ENCODE assay signal across 17 cellular contexts in the genomic region with DNA sequence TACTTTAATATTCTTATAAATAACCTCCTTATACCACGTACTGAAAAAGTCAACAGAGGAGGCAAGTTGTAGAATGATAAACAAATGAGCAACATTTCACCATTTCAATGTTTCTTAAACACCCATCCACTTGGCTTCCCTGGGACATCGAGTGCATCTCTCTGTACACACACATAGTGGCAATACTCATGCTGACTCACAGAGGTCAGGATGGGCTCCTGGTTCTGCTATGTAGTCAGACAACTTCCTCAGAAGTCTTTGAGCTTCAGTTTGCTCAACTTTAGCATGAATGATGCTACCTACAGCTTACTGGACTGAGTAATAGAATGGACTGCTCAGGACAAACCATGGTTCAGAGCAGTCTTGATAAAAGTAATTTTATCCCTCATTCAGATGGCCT. TPM values are rescaled to one million over a fixed set of nuclear protein-coding genes. Genes with fewer than 3 reads are reported as not detected.
A peak's percentile ranks its signal among the peaks of the same experiment; 100 is the strongest.
DNase-seq lines count a peak whose midpoint lies in the region; ATAC-seq and TF ChIP-seq lines count a peak whose summit lies in the region.
"Had no signal": no experiment of that assay in that cellular context is flagged by ENCODE, and none has a peak within 500 bp of the region (broad histone marks: within the 10 kb centered on the region; RNA-seq: fewer than 3 reads in every experiment).

No MANE protein-coding gene starts in this region.

- no peak overlapping the region for H3K27ac Mint-ChIP-seq in activated T-helper 17 cell treated with anti-CD3 and anti-CD28 coated beads, Interleukin-2, amount 50 U/mL, for 72 hours

- intact Hi-C loops in gastrocnemius medialis (cut with DNase I; ENCODE audit: low total_unique reads) = no loop called here

- no peaks in the 10 kb centered on the region for H3K9me3 ChIP-seq in gastrocnemius medialis
- H3K9me3 ChIP-seq: BLaER1, body of pancreas, vagina had no signal

- peaks cover 9% of the 10 kb centered on the region for H3K27me3 Mint-ChIP-seq in activated T-helper 17 cell treated with anti-CD3 and anti-CD28 coated beads, Interleukin-2, amount 50 U/mL, for 72 hours

- ATAC-seq in activated T-helper 17 cell treated with anti-CD3 and anti-CD28 coated beads, Interleukin-2, amount 50 U/mL, for 72 hours (replicated peaks) = peak; percentile 52
- ATAC-seq in gastrocnemius medialis = no peak
- ATAC-seq: body of pancreas had no signal

- H3K4me3 ChIP-seq in foreskin fibroblast (ENCODE audit: low read depth in 1 of 2, low read length in 2 of 2) (no peak overlapping the region), gastrocnemius medialis (no peak overlapping the region)
- H3K4me3 ChIP-seq: BLaER1, body of pancreas, skin epidermis, vagina had no signal

- no peak for TF ChIP-seq POLR2A in gastrocnemius medialis (IDR thresholded peaks at IDR 0.05)

- TF ChIP-seq CTCF in foreskin fibroblast (IDR thresholded peaks at IDR 0.05; ENCODE audit: low read depth, low read length) (no peak), gastrocnemius medialis (IDR thresholded peaks at IDR 0.05 in 4 of 5, conservative IDR thresholded peaks at IDR 0.05 in 1 of 5) (no peak), GM10266 (IDR thresholded peaks at IDR 0.05; ENCODE audit: control insufficient read depth, insufficient read depth, low read depth, missing control alignments) (no peak)

- no peaks in the 10 kb centered on the region for H3K4me1 ChIP-seq in gastrocnemius medialis
- H3K4me1 ChIP-seq: BLaER1, body of pancreas, vagina had no signal

- H3K4me1 Mint-ChIP-seq in activated T-helper 17 cell treated with anti-CD3 and anti-CD28 coated beads, Interleukin-2, amount 50 U/mL, for 72 hours = no peaks in the 10 kb centered on the region

- no peaks in the 10 kb centered on the region for H3K36me3 ChIP-seq in gastrocnemius medialis
- H3K36me3 ChIP-seq: BLaER1, vagina had no signal

- no peak overlapping the region for H3K4me3 Mint-ChIP-seq in activated T-helper 17 cell treated with anti-CD3 and anti-CD28 coated beads, Interleukin-2, amount 50 U/mL, for 72 hours

- H3K27me3 ChIP-seq in gastrocnemius medialis = no peaks in the 10 kb centered on the region
- H3K27me3 ChIP-seq: BLaER1, body of pancreas, vagina had no signal

- no peak overlapping the region for H3K27ac ChIP-seq in gastrocnemius medialis
- H3K27ac ChIP-seq: BLaER1, body of pancreas, skin epidermis, vagina had no signal

- H3K9me3 Mint-ChIP-seq in activated T-helper 17 cell treated with anti-CD3 and anti-CD28 coated beads, Interleukin-2, amount 50 U/mL, for 72 hours = peaks cover 4% of the 10 kb centered on the region

- DNase-seq in AG08396 (ENCODE audit: low spot score) = peak; percentile 74
- DNase-seq in HCEC 1CT = peak; percentile 79
- DNase-seq in foreskin fibroblast = peak; percentile 89 to 94
- DNase-seq in gastrocnemius medialis = no peak
- no peak for DNase-seq in iPS-NIHi11 (ENCODE audit: low spot score)
- no peak for DNase-seq in NCI-H1048 (lab: John Stamatoyannopoulos, UW)
- no peak for DNase-seq in GM10266 (ENCODE audit: extremely low spot score)
- DNase-seq: body of pancreas; DND-41; NCI-H187; NCI-H524; nucleus accumbens; stimulated activated naive CD4-positive, alpha-beta T cell treated with Interleukin-2 at 50 U/mL for 16 hours had no signal

- H3K36me3 Mint-ChIP-seq in activated T-helper 17 cell treated with anti-CD3 and anti-CD28 coated beads, Interleukin-2, amount 50 U/mL, for 72 hours (ENCODE audit: low read depth) = no peaks in the 10 kb centered on the region

- in situ Hi-C loops in gastrocnemius medialis (cut with MboI; ENCODE audit: low sequenced_read_pairs in 4 of 4) = no loop called here

RNA-seq across cellular contexts. Expression of a gene that starts 56.9 kb away (rescaled TPM):
- total RNA-seq in activated T-helper 17 cell treated with anti-CD3 and anti-CD28 coated beads, Interleukin-2, amount 50 U/mL, for 72 hours = 10 to 100 TPM; 61.0 to 89.7 TPM
- total RNA-seq in gastrocnemius medialis = 1 to 10 TPM in 2 of 4 donors, under 1 TPM in 2; 0.33 to 7.7 (median 1.5) TPM

Comparison
In these comparisons a context has a peak if more than half of its experiments do, and no peak if none do; other contexts are left out.
1. DNase-seq: peak in AG08396 (single experiment), HCEC 1CT (single experiment) and foreskin fibroblast (2 of 2); none in gastrocnemius medialis (0 of 2), iPS-NIHi11 (single experiment), NCI-H1048 (single experiment) and GM10266 (single experiment).
2. RNA of a gene that starts 56.9 kb away (total RNA-seq): 61.0 to 89.7 TPM in activated T-helper 17 cell treated with anti-CD3 and anti-CD28 coated beads, Interleukin-2, amount 50 U/mL, for 72 hours; 0.33 to 7.7 TPM in gastrocnemius medialis; every median in the first group is over 4 times any median in the second.